Comparison of ENCODE assay signal across 8 cellular contexts in the genomic region with DNA sequence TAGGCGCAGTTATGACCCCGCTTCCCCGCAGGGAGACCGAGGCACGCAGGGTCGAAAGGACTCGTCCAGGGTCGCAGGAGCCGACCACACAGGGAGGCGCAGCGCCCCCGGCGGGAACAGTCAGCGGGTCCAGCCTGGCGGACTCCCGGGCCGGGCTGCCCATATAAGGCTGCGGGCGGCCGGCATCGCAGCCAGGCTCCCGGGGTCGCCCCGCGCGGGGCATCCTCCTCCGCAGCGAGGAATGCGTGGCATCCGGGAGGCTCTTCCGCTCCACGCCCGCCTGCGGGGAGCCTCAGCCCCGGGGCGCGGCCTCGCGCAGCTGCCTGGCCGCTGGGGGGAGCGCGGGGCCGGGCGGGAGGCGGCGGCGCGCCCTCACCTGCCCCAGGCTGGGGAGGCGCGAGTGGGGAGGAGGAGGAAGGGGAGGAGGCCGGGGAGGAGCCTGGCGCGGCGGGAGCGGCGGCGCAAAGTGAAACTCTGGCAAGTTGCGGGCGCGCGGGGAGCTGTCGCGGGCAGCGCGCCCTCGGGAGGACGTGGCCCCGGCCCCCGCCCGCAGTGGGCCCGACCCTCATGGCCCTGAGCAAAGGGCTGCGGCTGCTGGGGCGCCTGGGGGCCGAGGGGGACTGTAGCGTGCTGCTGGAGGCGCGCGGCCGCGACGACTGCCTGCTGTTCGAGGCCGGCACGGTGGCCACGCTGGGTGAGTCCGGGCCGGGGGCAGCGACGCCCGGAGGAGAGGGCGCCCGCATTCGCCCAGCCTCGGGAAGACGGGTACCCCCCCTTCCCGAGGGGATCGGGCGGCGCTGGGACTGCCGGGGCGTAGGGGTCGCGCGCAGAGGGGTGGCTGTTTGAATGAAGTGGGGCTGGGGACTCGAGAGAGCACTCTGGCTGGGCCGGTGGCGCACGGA. TPM values are rescaled to one million over a fixed set of nuclear protein-coding genes. Genes with fewer than 3 reads are reported as not detected.
DNase-seq lines count a peak whose midpoint lies in the region; ATAC-seq, FAIRE-seq and TF ChIP-seq lines count a peak whose summit lies in the region.

A gene with protein sequence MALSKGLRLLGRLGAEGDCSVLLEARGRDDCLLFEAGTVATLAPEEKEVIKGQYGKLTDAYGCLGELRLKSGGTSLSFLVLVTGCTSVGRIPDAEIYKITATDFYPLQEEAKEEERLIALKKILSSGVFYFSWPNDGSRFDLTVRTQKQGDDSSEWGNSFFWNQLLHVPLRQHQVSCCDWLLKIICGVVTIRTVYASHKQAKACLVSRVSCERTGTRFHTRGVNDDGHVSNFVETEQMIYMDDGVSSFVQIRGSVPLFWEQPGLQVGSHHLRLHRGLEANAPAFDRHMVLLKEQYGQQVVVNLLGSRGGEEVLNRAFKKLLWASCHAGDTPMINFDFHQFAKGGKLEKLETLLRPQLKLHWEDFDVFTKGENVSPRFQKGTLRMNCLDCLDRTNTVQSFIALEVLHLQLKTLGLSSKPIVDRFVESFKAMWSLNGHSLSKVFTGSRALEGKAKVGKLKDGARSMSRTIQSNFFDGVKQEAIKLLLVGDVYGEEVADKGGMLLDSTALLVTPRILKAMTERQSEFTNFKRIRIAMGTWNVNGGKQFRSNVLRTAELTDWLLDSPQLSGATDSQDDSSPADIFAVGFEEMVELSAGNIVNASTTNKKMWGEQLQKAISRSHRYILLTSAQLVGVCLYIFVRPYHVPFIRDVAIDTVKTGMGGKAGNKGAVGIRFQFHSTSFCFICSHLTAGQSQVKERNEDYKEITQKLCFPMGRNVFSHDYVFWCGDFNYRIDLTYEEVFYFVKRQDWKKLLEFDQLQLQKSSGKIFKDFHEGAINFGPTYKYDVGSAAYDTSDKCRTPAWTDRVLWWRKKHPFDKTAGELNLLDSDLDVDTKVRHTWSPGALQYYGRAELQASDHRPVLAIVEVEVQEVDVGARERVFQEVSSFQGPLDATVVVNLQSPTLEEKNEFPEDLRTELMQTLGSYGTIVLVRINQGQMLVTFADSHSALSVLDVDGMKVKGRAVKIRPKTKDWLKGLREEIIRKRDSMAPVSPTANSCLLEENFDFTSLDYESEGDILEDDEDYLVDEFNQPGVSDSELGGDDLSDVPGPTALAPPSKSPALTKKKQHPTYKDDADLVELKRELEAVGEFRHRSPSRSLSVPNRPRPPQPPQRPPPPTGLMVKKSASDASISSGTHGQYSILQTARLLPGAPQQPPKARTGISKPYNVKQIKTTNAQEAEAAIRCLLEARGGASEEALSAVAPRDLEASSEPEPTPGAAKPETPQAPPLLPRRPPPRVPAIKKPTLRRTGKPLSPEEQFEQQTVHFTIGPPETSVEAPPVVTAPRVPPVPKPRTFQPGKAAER (N-terminal part only) (plus strand): TSS at position 469 of the 902 bp plus-strand sequence. CDS start 99 bp downstream, at position 568.

- H3K9me3 Mint-ChIP-seq in activated naive CD4-positive, alpha-beta T cell treated with anti-CD3 and anti-CD28 coated beads, Interleukin-2, amount 10 ng/mL, durations not matched to agents 7 days and 5 days = no peaks in the 10 kb centered on the region
- peaks cover 7% of the 10 kb centered on the region for H3K9me3 Mint-ChIP-seq in glutamatergic neuron (ENCODE audit: unreplicated experiment)

- FAIRE-seq in pancreas (lab: Jason Lieb, UNC) = no peak

- H3K9me3 ChIP-seq in HUES6 (ENCODE audit: control insufficient read depth, insufficient read depth, low read depth, low read length) (no peaks in the 10 kb centered on the region), SK-N-MC (ENCODE audit: low read depth, low read length) (no peaks in the 10 kb centered on the region), pancreas (no peaks in the 10 kb centered on the region), tibial nerve (no peaks in the 10 kb centered on the region)

- H3K36me3 Mint-ChIP-seq in activated naive CD4-positive, alpha-beta T cell treated with anti-CD3 and anti-CD28 coated beads, Interleukin-2, amount 10 ng/mL, durations not matched to agents 7 days and 5 days = peaks cover 5% of the 10 kb centered on the region
- no peaks in the 10 kb centered on the region for H3K36me3 Mint-ChIP-seq in glutamatergic neuron (ENCODE audit: unreplicated experiment)

- TF ChIP-seq CTCF in glutamatergic neuron (IDR thresholded peaks at IDR 0.05; ENCODE audit: partially characterized antibody, unreplicated experiment) (peak; percentile 39), pancreas (IDR thresholded peaks at IDR 0.05) (peak; percentile 41 to 58 (median 47)), tibial nerve (IDR thresholded peaks at IDR 0.05) (peak; percentile 35 to 71 (median 44))

- H3K27ac Mint-ChIP-seq in activated naive CD4-positive, alpha-beta T cell treated with anti-CD3 and anti-CD28 coated beads, Interleukin-2, amount 10 ng/mL, durations not matched to agents 7 days and 5 days = peak within 1 kb of the TSS; percentile 88
- peak within 1 kb of the TSS; percentile 38 for H3K27ac Mint-ChIP-seq in glutamatergic neuron (ENCODE audit: unreplicated experiment)

- peak within 1 kb of the TSS; percentile 93 for H3K27ac ChIP-seq in HUES6 (ENCODE audit: low read depth, low read length)
- no peak within 1 kb of the TSS for H3K27ac ChIP-seq in SK-N-MC
- peak within 1 kb of the TSS; percentile 68 to 84 (median 77) for H3K27ac ChIP-seq in pancreas
- peak within 1 kb of the TSS; percentile 60 to 87 (median 76) for H3K27ac ChIP-seq in tibial nerve

- peak within 1 kb of the TSS; percentile 94 for H3K4me3 Mint-ChIP-seq in activated naive CD4-positive, alpha-beta T cell treated with anti-CD3 and anti-CD28 coated beads, Interleukin-2, amount 10 ng/mL, durations not matched to agents 7 days and 5 days
- H3K4me3 Mint-ChIP-seq in glutamatergic neuron (ENCODE audit: unreplicated experiment) = peak within 1 kb of the TSS; percentile 80

- 0% methylated on average over 45 to 108 of the region's 108 CpGs for WGBS in pancreas, 2 donors
- WGBS in tibial nerve, 2 donors = 1 to 3% methylated on average over 25 to 41 of the region's 108 CpGs

- no peak for TF ChIP-seq EP300 in tibial nerve (IDR thresholded peaks at IDR 0.05)

- H3K27me3 ChIP-seq in HUES6 (ENCODE audit: control insufficient read depth, insufficient read depth, low read length) = peaks cover 26% of the 10 kb centered on the region
- H3K27me3 ChIP-seq in pancreas = no peaks in the 10 kb centered on the region
- peaks cover 0 to 8% of the 10 kb centered on the region in 2 donors for H3K27me3 ChIP-seq in tibial nerve

- peak within 1 kb of the TSS; percentile 95 for H3K9ac ChIP-seq in HUES6 (ENCODE audit: low read length)
- peak within 1 kb of the TSS; percentile 82 for H3K9ac ChIP-seq in SK-N-MC (ENCODE audit: insufficient read length)

- peaks cover 44% of the 10 kb centered on the region for H3K27me3 Mint-ChIP-seq in activated naive CD4-positive, alpha-beta T cell treated with anti-CD3 and anti-CD28 coated beads, Interleukin-2, amount 10 ng/mL, durations not matched to agents 7 days and 5 days
- H3K27me3 Mint-ChIP-seq in glutamatergic neuron (ENCODE audit: unreplicated experiment) = peaks cover 12% of the 10 kb centered on the region

- peak in 1 of 2 donors; percentile 28 for TF ChIP-seq POLR2A in tibial nerve (IDR thresholded peaks at IDR 0.05)

- ATAC-seq in GM21515 (IDR thresholded peaks at IDR 0.05; ENCODE audit: unreplicated experiment) (peak; percentile 81), pancreas (peak; percentile 87 to 92 (median 88))

- H3K4me3 ChIP-seq in HUES6 (ENCODE audit: low read depth, low read length) = peak within 1 kb of the TSS; percentile 84
- peak within 1 kb of the TSS; percentile 89 for H3K4me3 ChIP-seq in SK-N-MC
- H3K4me3 ChIP-seq in pancreas = peak within 1 kb of the TSS; percentile 81 to 98 (median 92)
- H3K4me3 ChIP-seq in tibial nerve = peak within 1 kb of the TSS; percentile 76 to 84 (median 81)

- intact Hi-C loops in pancreas (cut with DNase I) = no loop called here

- peak; percentile 39 for DNase-seq in DMS153 (lab: John Stamatoyannopoulos, UW)
- no peak for DNase-seq in SK-N-MC (ENCODE audit: low read depth, low spot score)
- DNase-seq in activated naive CD4-positive, alpha-beta T cell treated with anti-CD3 and anti-CD28 coated beads, Interleukin-2, amount 10 ng/mL, durations not matched to agents 7 days and 5 days = peak; percentile 92
- peak; percentile 85 for DNase-seq in glutamatergic neuron
- DNase-seq in pancreas = peak; percentile 82 to 93 (median 88)
- peak in 1 of 2 donors; percentile 40 for DNase-seq in tibial nerve (ENCODE audit: low spot score in 2 of 2)

- CTCF ChIA-PET in activated naive CD4-positive, alpha-beta T cell treated with anti-CD3 and anti-CD28 coated beads, Interleukin-2, amount 10 ng/mL, durations not matched to agents 7 days and 5 days (lab: Charles Lee) = interaction anchor here (0.6 to 5.5 kb wide), 11 partner anchors 12 to 217 kb away, joined by 3 to 34 read pairs (median 4); no protein-coding TSS in a partner anchor

- peaks cover 46% of the 10 kb centered on the region for H3K4me1 ChIP-seq in HUES6 (ENCODE audit: control insufficient read depth, insufficient read depth, low read length)
- H3K4me1 ChIP-seq in pancreas = peaks cover 19 to 28% (median 26%) of the 10 kb centered on the region in 3 donors
- peaks cover 0 to 18% (median 0%) of the 10 kb centered on the region in 4 donors for H3K4me1 ChIP-seq in tibial nerve

- H3K4me1 Mint-ChIP-seq in activated naive CD4-positive, alpha-beta T cell treated with anti-CD3 and anti-CD28 coated beads, Interleukin-2, amount 10 ng/mL, durations not matched to agents 7 days and 5 days = peaks cover 65% of the 10 kb centered on the region
- H3K4me1 Mint-ChIP-seq in glutamatergic neuron (ENCODE audit: low read depth, unreplicated experiment) = peaks cover 8% of the 10 kb centered on the region

- no peaks in the 10 kb centered on the region for H3K36me3 ChIP-seq in HUES6 (ENCODE audit: control insufficient read depth, insufficient read depth, low read length)
- H3K36me3 ChIP-seq in SK-N-MC (ENCODE audit: insufficient read depth, low read length) = no peaks in the 10 kb centered on the region
- no peaks in the 10 kb centered on the region for H3K36me3 ChIP-seq in pancreas
- no peaks in the 10 kb centered on the region for H3K36me3 ChIP-seq in tibial nerve

RNA-seq across cellular contexts. Expression of the gene that starts here (rescaled TPM):
- 2.4 TPM for total RNA-seq in glutamatergic neuron (ENCODE audit: unreplicated experiment)
- 10 to 100 TPM in 3 of 6 donors, 1 to 10 TPM in 3; 8.1 to 17.1 (median 10.1) TPM for total RNA-seq in pancreas
- polyA plus RNA-seq in pancreas = 1 to 10 TPM; 7.9 to 8.6 TPM
- total RNA-seq in tibial nerve = 10 to 100 TPM in 1 of 4 donors, 1 to 10 TPM in 3; 4.4 to 10.5 (median 5.6) TPM
